In the genomic region with DNA sequence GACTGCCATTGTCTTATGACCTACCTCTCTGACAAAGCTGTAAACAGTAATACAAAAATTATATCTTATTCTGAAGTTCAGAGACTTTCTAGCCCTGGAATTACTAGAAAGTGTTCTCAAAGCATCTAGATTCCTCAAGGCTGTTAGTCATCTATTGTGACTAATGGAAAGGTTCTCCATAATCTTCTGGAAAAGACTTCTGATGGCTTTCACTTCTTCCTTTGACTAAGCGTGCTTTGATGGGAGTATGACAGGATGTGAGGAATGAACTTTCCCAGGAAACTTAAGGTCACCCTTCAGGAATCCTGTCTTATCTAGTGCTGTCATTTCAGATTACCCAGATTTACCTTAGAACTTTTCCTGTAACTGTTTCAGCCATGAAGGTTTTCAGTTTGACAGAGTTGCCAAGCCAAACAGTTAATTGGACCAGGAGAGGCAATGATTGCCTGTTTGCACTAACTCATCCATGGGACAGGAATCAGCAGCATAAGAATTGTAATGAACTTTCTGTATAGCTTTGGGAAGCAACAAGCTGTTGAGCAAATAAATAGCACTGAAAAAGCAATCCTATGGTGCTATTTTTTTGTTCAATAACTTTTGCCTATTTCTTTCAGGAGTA, we compare ENCODE assay signal across 12 cellular contexts. TPM values are rescaled to one million over a fixed set of nuclear protein-coding genes. Genes with fewer than 3 reads are reported as not detected.
DNase-seq lines count a peak whose midpoint lies in the region; ATAC-seq and TF ChIP-seq lines count a peak whose summit lies in the region.
"Had no signal": no experiment of that assay in that cellular context is flagged by ENCODE, and none has a peak within 500 bp of the region (broad histone marks: within the 10 kb centered on the region; RNA-seq: fewer than 3 reads in every experiment).

No MANE protein-coding gene starts in this region.

- ATAC-seq in activated naive CD4-positive, alpha-beta T cell treated with anti-CD3 and anti-CD28 coated beads, Interleukin-2, amount 50 U/mL, for 72 hours: peak; percentile 37 to 66
- ATAC-seq in SK-N-SH treated with all-trans-retinoic acid at 6 μM for 48 hours (peak; percentile 71), body of pancreas (no peak), HG03097 (IDR thresholded peaks at IDR 0.05; ENCODE audit: low FRiP score, unreplicated experiment) (no peak)

- H3K9me3 ChIP-seq in smooth muscle cell (replicated peaks; ENCODE audit: low read depth) (no peaks in the 10 kb centered on the region), body of pancreas (no peaks in the 10 kb centered on the region)

- intact Hi-C loops in body of pancreas (cut with DNase I): no loop called here

- no peak overlapping the region for H3K4me3 ChIP-seq in smooth muscle cell
- H3K4me3 ChIP-seq in body of pancreas: no peak overlapping the region

- H3K27ac ChIP-seq in smooth muscle cell (ENCODE audit: low read depth) (peak overlapping the region; percentile 15), body of pancreas (no peak overlapping the region)

- no peak for DNase-seq in activated naive CD4-positive, alpha-beta T cell treated with anti-CD3 and anti-CD28 coated beads, Interleukin-2, amount 50 U/mL, for 72 hours (ENCODE audit: low spot score in 2 of 2)
- no peak for DNase-seq in activated naive CD4-positive, alpha-beta T cell treated with anti-CD3 and anti-CD28 coated beads, Interleukin-2, amount 50 U/mL, for 16 hours
- peak; percentile 9 for DNase-seq in fibroblast of peridontal ligament (ENCODE audit: extremely low read depth)
- no peak for DNase-seq in smooth muscle cell (lab: John Stamatoyannopoulos, UW; ENCODE audit: unreplicated experiment)
- no peak for DNase-seq in central memory CD4-positive, alpha-beta T cell
- no peak for DNase-seq in body of pancreas
- DNase-seq: activated CD4-positive, CD25-positive, alpha-beta regulatory T cell; GDM1; stimulated activated CD4-positive, alpha-beta T cell treated with anti-CD3 and anti-CD28 coated beads, Interleukin-15, amount 100 ng/mL, for 24 hours had no signal

- H3K27me3 ChIP-seq in smooth muscle cell (ENCODE audit: low read depth) (no peaks in the 10 kb centered on the region), body of pancreas (no peaks in the 10 kb centered on the region)

- H3K4me1 ChIP-seq in smooth muscle cell (ENCODE audit: low read depth) (no peaks in the 10 kb centered on the region), body of pancreas (no peaks in the 10 kb centered on the region)

- H3K36me3 ChIP-seq in smooth muscle cell (ENCODE audit: low read depth): peaks cover 11% of the 10 kb centered on the region
- peaks cover 0 to 4% of the 10 kb centered on the region in 2 donors for H3K36me3 ChIP-seq in body of pancreas (replicated peaks in 1 of 2; ENCODE audit: insufficient read depth in 1 of 2, low read depth in 2 of 2)

- peak overlapping the region in 1 of 2 donors; percentile 57 for H3K27ac Mint-ChIP-seq in activated naive CD4-positive, alpha-beta T cell treated with anti-CD3 and anti-CD28 coated beads, Interleukin-2, amount 50 U/mL, for 72 hours
- H3K27ac Mint-ChIP-seq: IgD-negative memory B cell had no signal

- no peak for TF ChIP-seq POLR2A in body of pancreas (IDR thresholded peaks at IDR 0.05)

- H3K36me3 Mint-ChIP-seq in activated naive CD4-positive, alpha-beta T cell treated with anti-CD3 and anti-CD28 coated beads, Interleukin-2, amount 50 U/mL, for 72 hours: peaks cover 8 to 13% of the 10 kb centered on the region in 2 donors

- peaks cover 20% of the 10 kb centered on the region for H4K20me1 ChIP-seq in smooth muscle cell (ENCODE audit: low read depth)

- H3K9me3 Mint-ChIP-seq in activated naive CD4-positive, alpha-beta T cell treated with anti-CD3 and anti-CD28 coated beads, Interleukin-2, amount 50 U/mL, for 72 hours: no peaks in the 10 kb centered on the region
- H3K9me3 Mint-ChIP-seq: IgD-negative memory B cell had no signal

- WGBS in smooth muscle cell (ENCODE audit: low lambda C conversion rate): 31% methylated on average over 1 of the region's 1 CpG
- WGBS in body of pancreas, 2 donors: 67 to 73% methylated on average over 1 of the region's 1 CpG

- H3K4me2 ChIP-seq in smooth muscle cell: no peak overlapping the region

- H3K9ac ChIP-seq in smooth muscle cell (ENCODE audit: low read depth): no peak overlapping the region

- no peak overlapping the region for H2AFZ ChIP-seq in smooth muscle cell (ENCODE audit: low read depth)

- peaks cover 7% of the 10 kb centered on the region for H3K79me2 ChIP-seq in smooth muscle cell (ENCODE audit: low read depth)

- TF ChIP-seq CTCF in smooth muscle cell (IDR thresholded peaks at IDR 0.05; ENCODE audit: borderline replicate concordance, insufficient read depth, poor library complexity, severe bottlenecking): no peak
- no peak for TF ChIP-seq CTCF in body of pancreas (IDR thresholded peaks at IDR 0.05)

- H3F3A ChIP-seq in smooth muscle cell (ENCODE audit: low read depth): no peaks in the 10 kb centered on the region

TF ChIP-seq in SK-N-SH treated with all-trans-retinoic acid at 6 μM for 48 hours, 23 proteins besides CTCF, POLR2A, EP300 and RAD21:
- TF ChIP-seq, protein P1, sequence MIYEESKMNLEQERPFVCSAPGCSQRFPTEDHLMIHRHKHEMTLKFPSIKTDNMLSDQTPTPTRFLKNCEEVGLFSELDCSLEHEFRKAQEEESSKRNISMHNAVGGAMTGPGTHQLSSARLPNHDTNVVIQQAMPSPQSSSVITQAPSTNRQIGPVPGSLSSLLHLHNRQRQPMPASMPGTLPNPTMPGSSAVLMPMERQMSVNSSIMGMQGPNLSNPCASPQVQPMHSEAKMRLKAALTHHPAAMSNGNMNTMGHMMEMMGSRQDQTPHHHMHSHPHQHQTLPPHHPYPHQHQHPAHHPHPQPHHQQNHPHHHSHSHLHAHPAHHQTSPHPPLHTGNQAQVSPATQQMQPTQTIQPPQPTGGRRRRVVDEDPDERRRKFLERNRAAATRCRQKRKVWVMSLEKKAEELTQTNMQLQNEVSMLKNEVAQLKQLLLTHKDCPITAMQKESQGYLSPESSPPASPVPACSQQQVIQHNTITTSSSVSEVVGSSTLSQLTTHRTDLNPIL (CRISPR knock-in tag; IDR thresholded peaks at IDR 0.05; ENCODE audit: low read depth): peak; percentile 86
- TF ChIP-seq ISL1 (CRISPR knock-in tag; IDR thresholded peaks at IDR 0.05) (peak; percentile 86), ZFP3 (CRISPR knock-in tag; IDR thresholded peaks at IDR 0.05) (peak; percentile 58; the same call in 1 of the 2 replicates), ZC3H10 (CRISPR knock-in tag; IDR thresholded peaks at IDR 0.05) (peak; percentile 27; the same call in 1 of the 2 replicates), ZNF70 (CRISPR knock-in tag; IDR thresholded peaks at IDR 0.05) (no peak), OSR1 (CRISPR knock-in tag; IDR thresholded peaks at IDR 0.05) (no peak), ZNF8 (CRISPR knock-in tag; IDR thresholded peaks at IDR 0.05) (no peak), CSDC2 (CRISPR knock-in tag; IDR thresholded peaks at IDR 0.05) (peak; percentile 39; the same call in 1 of the 2 replicates), SNAI2 (CRISPR knock-in tag; IDR thresholded peaks at IDR 0.05) (0 out of 2 replicates have a peak, but pooled peaks have one; percentile 40)
TF ChIP-seq in SK-N-SH treated with all-trans-retinoic acid at 6 μM for 48 hours: peak in this region for 6.

RNA-seq across cellular contexts. Expression of gene AP2B1, which starts 43.5 kb away (rescaled TPM):
- 100 to 1,000 TPM; 185 to 202 TPM for total RNA-seq in activated naive CD4-positive, alpha-beta T cell treated with anti-CD3 and anti-CD28 coated beads, Interleukin-2, amount 50 U/mL, for 72 hours
- 92.3 and 94.6 TPM in 2 replicates for total RNA-seq in smooth muscle cell
- polyA plus RNA-seq in smooth muscle cell: 45.0 and 58.5 TPM in 2 replicates
- total RNA-seq in body of pancreas: 10 to 100 TPM; 29.3 to 43.6 TPM

RNA-seq across cellular contexts. Expression of gene PEX12, which starts 52.3 kb away (rescaled TPM):
- total RNA-seq in activated naive CD4-positive, alpha-beta T cell treated with anti-CD3 and anti-CD28 coated beads, Interleukin-2, amount 50 U/mL, for 72 hours: 1 to 10 TPM; 5.1 to 5.6 TPM
- 8.6 and 10.2 TPM in 2 replicates for total RNA-seq in smooth muscle cell
- 2.8 and 3.5 TPM in 2 replicates for polyA plus RNA-seq in smooth muscle cell
- 1 to 10 TPM; 3.0 to 3.4 TPM for total RNA-seq in body of pancreas

Comparison
In these comparisons a context has a peak if more than half of its experiments do, and no peak if none do; other contexts are left out.
1. ATAC-seq: peak in activated naive CD4-positive, alpha-beta T cell treated with anti-CD3 and anti-CD28 coated beads, Interleukin-2, amount 50 U/mL, for 72 hours (2 of 2) and SK-N-SH treated with all-trans-retinoic acid at 6 μM for 48 hours (single experiment); none in body of pancreas (single experiment) and HG03097 (single experiment).